In the genomic region with DNA sequence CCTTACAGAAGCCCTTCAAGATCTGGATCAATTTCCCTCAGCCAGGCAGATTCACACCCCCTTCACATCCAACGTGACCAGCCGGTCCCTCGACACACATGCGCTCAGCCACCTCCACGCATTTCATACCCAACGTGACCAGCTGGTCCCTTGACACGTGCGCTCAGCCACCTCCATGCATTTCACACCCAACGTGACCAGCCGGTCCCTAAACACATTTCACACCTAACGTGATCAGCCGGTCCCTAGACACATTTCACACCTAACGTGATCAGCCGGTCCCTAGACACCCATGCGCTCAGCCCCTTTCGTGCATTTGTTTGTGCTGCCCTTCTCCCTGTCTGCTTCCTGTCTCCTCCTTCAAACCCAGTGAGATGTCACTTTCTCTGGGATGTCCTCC, we compare ENCODE assay signal across 1 cellular context.
TF ChIP-seq lines count a peak whose summit lies in the region.

No MANE protein-coding gene starts in this region.

TF ChIP-seq in WTC11, 78 proteins besides CTCF, POLR2A, EP300 and RAD21:
- TF ChIP-seq, protein P1, sequence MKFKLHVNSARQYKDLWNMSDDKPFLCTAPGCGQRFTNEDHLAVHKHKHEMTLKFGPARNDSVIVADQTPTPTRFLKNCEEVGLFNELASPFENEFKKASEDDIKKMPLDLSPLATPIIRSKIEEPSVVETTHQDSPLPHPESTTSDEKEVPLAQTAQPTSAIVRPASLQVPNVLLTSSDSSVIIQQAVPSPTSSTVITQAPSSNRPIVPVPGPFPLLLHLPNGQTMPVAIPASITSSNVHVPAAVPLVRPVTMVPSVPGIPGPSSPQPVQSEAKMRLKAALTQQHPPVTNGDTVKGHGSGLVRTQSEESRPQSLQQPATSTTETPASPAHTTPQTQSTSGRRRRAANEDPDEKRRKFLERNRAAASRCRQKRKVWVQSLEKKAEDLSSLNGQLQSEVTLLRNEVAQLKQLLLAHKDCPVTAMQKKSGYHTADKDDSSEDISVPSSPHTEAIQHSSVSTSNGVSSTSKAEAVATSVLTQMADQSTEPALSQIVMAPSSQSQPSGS (CRISPR knock-in tag; IDR thresholded peaks at IDR 0.05; ENCODE audit: borderline replicate concordance, low read depth), result no peak
- TF ChIP-seq ZNF263 (CRISPR knock-in tag; IDR thresholded peaks at IDR 0.05; ENCODE audit: low read depth) (no peak), ZNF423 (CRISPR knock-in tag; IDR thresholded peaks at IDR 0.05) (no peak), ZNF416 (CRISPR knock-in tag; IDR thresholded peaks at IDR 0.05) (no peak), CBFB (CRISPR knock-in tag; IDR thresholded peaks at IDR 0.05; ENCODE audit: low read depth) (no peak)
- TF ChIP-seq, protein P2, sequence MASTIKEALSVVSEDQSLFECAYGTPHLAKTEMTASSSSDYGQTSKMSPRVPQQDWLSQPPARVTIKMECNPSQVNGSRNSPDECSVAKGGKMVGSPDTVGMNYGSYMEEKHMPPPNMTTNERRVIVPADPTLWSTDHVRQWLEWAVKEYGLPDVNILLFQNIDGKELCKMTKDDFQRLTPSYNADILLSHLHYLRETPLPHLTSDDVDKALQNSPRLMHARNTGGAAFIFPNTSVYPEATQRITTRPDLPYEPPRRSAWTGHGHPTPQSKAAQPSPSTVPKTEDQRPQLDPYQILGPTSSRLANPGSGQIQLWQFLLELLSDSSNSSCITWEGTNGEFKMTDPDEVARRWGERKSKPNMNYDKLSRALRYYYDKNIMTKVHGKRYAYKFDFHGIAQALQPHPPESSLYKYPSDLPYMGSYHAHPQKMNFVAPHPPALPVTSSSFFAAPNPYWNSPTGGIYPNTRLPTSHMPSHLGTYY (CRISPR knock-in tag; IDR thresholded peaks at IDR 0.05), result no peak
- TF ChIP-seq, protein P3, sequence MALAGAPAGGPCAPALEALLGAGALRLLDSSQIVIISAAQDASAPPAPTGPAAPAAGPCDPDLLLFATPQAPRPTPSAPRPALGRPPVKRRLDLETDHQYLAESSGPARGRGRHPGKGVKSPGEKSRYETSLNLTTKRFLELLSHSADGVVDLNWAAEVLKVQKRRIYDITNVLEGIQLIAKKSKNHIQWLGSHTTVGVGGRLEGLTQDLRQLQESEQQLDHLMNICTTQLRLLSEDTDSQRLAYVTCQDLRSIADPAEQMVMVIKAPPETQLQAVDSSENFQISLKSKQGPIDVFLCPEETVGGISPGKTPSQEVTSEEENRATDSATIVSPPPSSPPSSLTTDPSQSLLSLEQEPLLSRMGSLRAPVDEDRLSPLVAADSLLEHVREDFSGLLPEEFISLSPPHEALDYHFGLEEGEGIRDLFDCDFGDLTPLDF (CRISPR knock-in tag; IDR thresholded peaks at IDR 0.05), result no peak
- TF ChIP-seq, protein P4, sequence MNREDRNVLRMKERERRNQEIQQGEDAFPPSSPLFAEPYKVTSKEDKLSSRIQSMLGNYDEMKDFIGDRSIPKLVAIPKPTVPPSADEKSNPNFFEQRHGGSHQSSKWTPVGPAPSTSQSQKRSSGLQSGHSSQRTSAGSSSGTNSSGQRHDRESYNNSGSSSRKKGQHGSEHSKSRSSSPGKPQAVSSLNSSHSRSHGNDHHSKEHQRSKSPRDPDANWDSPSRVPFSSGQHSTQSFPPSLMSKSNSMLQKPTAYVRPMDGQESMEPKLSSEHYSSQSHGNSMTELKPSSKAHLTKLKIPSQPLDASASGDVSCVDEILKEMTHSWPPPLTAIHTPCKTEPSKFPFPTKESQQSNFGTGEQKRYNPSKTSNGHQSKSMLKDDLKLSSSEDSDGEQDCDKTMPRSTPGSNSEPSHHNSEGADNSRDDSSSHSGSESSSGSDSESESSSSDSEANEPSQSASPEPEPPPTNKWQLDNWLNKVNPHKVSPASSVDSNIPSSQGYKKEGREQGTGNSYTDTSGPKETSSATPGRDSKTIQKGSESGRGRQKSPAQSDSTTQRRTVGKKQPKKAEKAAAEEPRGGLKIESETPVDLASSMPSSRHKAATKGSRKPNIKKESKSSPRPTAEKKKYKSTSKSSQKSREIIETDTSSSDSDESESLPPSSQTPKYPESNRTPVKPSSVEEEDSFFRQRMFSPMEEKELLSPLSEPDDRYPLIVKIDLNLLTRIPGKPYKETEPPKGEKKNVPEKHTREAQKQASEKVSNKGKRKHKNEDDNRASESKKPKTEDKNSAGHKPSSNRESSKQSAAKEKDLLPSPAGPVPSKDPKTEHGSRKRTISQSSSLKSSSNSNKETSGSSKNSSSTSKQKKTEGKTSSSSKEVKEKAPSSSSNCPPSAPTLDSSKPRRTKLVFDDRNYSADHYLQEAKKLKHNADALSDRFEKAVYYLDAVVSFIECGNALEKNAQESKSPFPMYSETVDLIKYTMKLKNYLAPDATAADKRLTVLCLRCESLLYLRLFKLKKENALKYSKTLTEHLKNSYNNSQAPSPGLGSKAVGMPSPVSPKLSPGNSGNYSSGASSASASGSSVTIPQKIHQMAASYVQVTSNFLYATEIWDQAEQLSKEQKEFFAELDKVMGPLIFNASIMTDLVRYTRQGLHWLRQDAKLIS (CRISPR knock-in tag; IDR thresholded peaks at IDR 0.05; ENCODE audit: borderline replicate concordance), result no peak
- TF ChIP-seq, protein P5, sequence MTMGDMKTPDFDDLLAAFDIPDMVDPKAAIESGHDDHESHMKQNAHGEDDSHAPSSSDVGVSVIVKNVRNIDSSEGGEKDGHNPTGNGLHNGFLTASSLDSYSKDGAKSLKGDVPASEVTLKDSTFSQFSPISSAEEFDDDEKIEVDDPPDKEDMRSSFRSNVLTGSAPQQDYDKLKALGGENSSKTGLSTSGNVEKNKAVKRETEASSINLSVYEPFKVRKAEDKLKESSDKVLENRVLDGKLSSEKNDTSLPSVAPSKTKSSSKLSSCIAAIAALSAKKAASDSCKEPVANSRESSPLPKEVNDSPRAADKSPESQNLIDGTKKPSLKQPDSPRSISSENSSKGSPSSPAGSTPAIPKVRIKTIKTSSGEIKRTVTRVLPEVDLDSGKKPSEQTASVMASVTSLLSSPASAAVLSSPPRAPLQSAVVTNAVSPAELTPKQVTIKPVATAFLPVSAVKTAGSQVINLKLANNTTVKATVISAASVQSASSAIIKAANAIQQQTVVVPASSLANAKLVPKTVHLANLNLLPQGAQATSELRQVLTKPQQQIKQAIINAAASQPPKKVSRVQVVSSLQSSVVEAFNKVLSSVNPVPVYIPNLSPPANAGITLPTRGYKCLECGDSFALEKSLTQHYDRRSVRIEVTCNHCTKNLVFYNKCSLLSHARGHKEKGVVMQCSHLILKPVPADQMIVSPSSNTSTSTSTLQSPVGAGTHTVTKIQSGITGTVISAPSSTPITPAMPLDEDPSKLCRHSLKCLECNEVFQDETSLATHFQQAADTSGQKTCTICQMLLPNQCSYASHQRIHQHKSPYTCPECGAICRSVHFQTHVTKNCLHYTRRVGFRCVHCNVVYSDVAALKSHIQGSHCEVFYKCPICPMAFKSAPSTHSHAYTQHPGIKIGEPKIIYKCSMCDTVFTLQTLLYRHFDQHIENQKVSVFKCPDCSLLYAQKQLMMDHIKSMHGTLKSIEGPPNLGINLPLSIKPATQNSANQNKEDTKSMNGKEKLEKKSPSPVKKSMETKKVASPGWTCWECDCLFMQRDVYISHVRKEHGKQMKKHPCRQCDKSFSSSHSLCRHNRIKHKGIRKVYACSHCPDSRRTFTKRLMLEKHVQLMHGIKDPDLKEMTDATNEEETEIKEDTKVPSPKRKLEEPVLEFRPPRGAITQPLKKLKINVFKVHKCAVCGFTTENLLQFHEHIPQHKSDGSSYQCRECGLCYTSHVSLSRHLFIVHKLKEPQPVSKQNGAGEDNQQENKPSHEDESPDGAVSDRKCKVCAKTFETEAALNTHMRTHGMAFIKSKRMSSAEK (CRISPR knock-in tag; IDR thresholded peaks at IDR 0.05; ENCODE audit: borderline replicate concordance), result no peak
